9 cellular contexts compared by ENCODE assay signal in genomic region chr7:11341285-11341944, GRCh38.
DNase-seq lines count a peak whose midpoint lies in the region; ATAC-seq and TF ChIP-seq lines count a peak whose summit lies in the region.
"Had no signal": no experiment of that assay in that cellular context is flagged by ENCODE, and none has a peak within 500 bp of the region (broad histone marks: within the 10 kb centered on the region; RNA-seq: fewer than 3 reads in every experiment).

No MANE protein-coding gene starts in this region.

- no peak overlapping the region for H3K23ac ChIP-seq in IMR-90 (ENCODE audit: low read depth, low read length)

- TF ChIP-seq EP300 in esophagus muscularis mucosa (IDR thresholded peaks at IDR 0.05), result no peak

- no peaks in the 10 kb centered on the region for H3K36me3 ChIP-seq in IMR-90 (ENCODE audit: control insufficient read depth, insufficient read depth, low read length)
- H3K36me3 ChIP-seq in esophagus muscularis mucosa, result no peaks in the 10 kb centered on the region

- H4K8ac ChIP-seq in IMR-90 (ENCODE audit: low read depth in 2 of 2, low read length in 2 of 2), result no peak overlapping the region

- H3K79me1 ChIP-seq in IMR-90 (ENCODE audit: low read depth in 1 of 2, low read length in 2 of 2), result no peaks in the 10 kb centered on the region

- H3K27ac Mint-ChIP-seq in activated naive CD8-positive, alpha-beta T cell treated with anti-CD3 and anti-CD28 coated beads for 36 hours, result no peak overlapping the region
- H3K27ac Mint-ChIP-seq: dendritic cell treated with granulocyte-macrophage colony-stimulating factor and Interleukin-4, amounts not matched to agents 40 ng/mL and 50 ng/mL, for 4 days had no signal

- no peak overlapping the region for H3K4ac ChIP-seq in IMR-90 (ENCODE audit: low read depth, low read length)

- no peak overlapping the region for H3K14ac ChIP-seq in IMR-90 (replicated peaks; ENCODE audit: low read depth, low read length)

- TF ChIP-seq RAD21 in IMR-90 (IDR thresholded peaks at IDR 0.05; ENCODE audit: low read length), result 0 out of 2 replicates have a peak, but pooled peaks have one; percentile 13

- TF ChIP-seq CTCF in IMR-90 (conservative IDR thresholded peaks at IDR 0.05; ENCODE audit: low read depth, low read length) (0 out of 2 replicates have a peak, but pooled peaks have one; percentile 10), foreskin keratinocyte (conservative IDR thresholded peaks at IDR 0.05) (peak; percentile 61), esophagus muscularis mucosa (IDR thresholded peaks at IDR 0.05) (peak in 1 of 3 experiments; percentile 33)

- no peak overlapping the region for H3K18ac ChIP-seq in IMR-90 (ENCODE audit: low read depth, low read length)

- no peak overlapping the region for H2AFZ ChIP-seq in IMR-90 (replicated peaks; ENCODE audit: low read length, poor library complexity)

- no peaks in the 10 kb centered on the region for H3K9me3 Mint-ChIP-seq in activated naive CD8-positive, alpha-beta T cell treated with anti-CD3 and anti-CD28 coated beads for 36 hours
- H3K9me3 Mint-ChIP-seq: dendritic cell treated with granulocyte-macrophage colony-stimulating factor and Interleukin-4, amounts not matched to agents 40 ng/mL and 50 ng/mL, for 4 days had no signal

- no peak overlapping the region for H2BK120ac ChIP-seq in IMR-90 (ENCODE audit: low read depth, low read length)

- H2AK5ac ChIP-seq in IMR-90 (ENCODE audit: low read depth, low read length), result no peak overlapping the region

- POLR2A ChIA-PET in IMR-90 (lab: Charles Lee; ENCODE audit: unreplicated experiment), result no interaction called here

- whole genome bisulfite sequencing in IMR-90 (ENCODE audit: extremely low coverage in 2 of 2, insufficient read length in 1 of 2), 2 experiments, result no CpG with 5 or more reads among the region's 4 CpGs
- 19% methylated on average over 4 of the region's 4 CpGs for WGBS in esophagus muscularis mucosa

- H2BK15ac ChIP-seq in IMR-90 (ENCODE audit: low read depth, low read length), result no peak overlapping the region

- no peak overlapping the region for H2BK5ac ChIP-seq in IMR-90 (ENCODE audit: low read depth, low read length, poor library complexity, severe bottlenecking)

- TF ChIP-seq POLR2A in IMR-90 (IDR thresholded peaks at IDR 0.05; ENCODE audit: low read depth, low read length) (no peak), esophagus muscularis mucosa (IDR thresholded peaks at IDR 0.05; ENCODE audit: low read depth) (no peak)

- BruUV-seq in IMR-90 (replicated peaks; lab: Mats Ljungman, UMichigan), result no TSS peak

- H3K4me1 ChIP-seq in IMR-90 (ENCODE audit: control insufficient read depth, insufficient read depth, low read length) (no peaks in the 10 kb centered on the region), foreskin keratinocyte (no peaks in the 10 kb centered on the region), esophagus muscularis mucosa (peaks cover 0 to 6% (median 0%) of the 10 kb centered on the region in 4 donors)

- H3K4me2 ChIP-seq in IMR-90 (ENCODE audit: low read depth, low read length), result no peak overlapping the region

- no peak overlapping the region for H3K4me3 Mint-ChIP-seq in activated naive CD8-positive, alpha-beta T cell treated with anti-CD3 and anti-CD28 coated beads for 36 hours
- H3K4me3 Mint-ChIP-seq: dendritic cell treated with granulocyte-macrophage colony-stimulating factor and Interleukin-4, amounts not matched to agents 40 ng/mL and 50 ng/mL, for 4 days had no signal

- CTCF ChIA-PET in IMR-90 (lab: Yijun Ruan, JAX), result no interaction called here

- no peaks in the 10 kb centered on the region for H3K27me3 ChIP-seq in IMR-90 (ENCODE audit: control insufficient read depth, insufficient read depth, low read length)
- H3K27me3 ChIP-seq in foreskin keratinocyte, result no peaks in the 10 kb centered on the region
- H3K27me3 ChIP-seq in esophagus muscularis mucosa, result no peaks in the 10 kb centered on the region

- peaks cover 2% of the 10 kb centered on the region for H3K4me1 Mint-ChIP-seq in activated naive CD8-positive, alpha-beta T cell treated with anti-CD3 and anti-CD28 coated beads for 36 hours

- H4K20me1 ChIP-seq in IMR-90 (ENCODE audit: insufficient read depth, low read length), result no peaks in the 10 kb centered on the region

- no peak overlapping the region for H3K56ac ChIP-seq in IMR-90 (ENCODE audit: extremely low read depth, insufficient read depth, low read length)

- H3K27ac ChIP-seq in IMR-90 (ENCODE audit: insufficient read depth, low read length) (no peak overlapping the region), foreskin keratinocyte (no peak overlapping the region), esophagus muscularis mucosa (replicated peaks in 1 of 4) (no peak overlapping the region)

- no peak overlapping the region for H4K5ac ChIP-seq in IMR-90 (ENCODE audit: low read depth, low read length)

- H3K36me3 Mint-ChIP-seq in activated naive CD8-positive, alpha-beta T cell treated with anti-CD3 and anti-CD28 coated beads for 36 hours, result no peaks in the 10 kb centered on the region

- no peak overlapping the region for H3K9ac ChIP-seq in IMR-90 (ENCODE audit: low read depth, low read length)

- dilution Hi-C loops in IMR-90 (cut with HindIII; ENCODE audit: low sequenced_read_pairs, unreplicated experiment), result no loop called here

- DNase-seq in DMS79 treated with DMSO at 0.1 percent for 48 hours (lab: John Stamatoyannopoulos, UW), result peak; percentile 87
- DNase-seq in IMR-90, result no peak
- peak; percentile 59 for DNase-seq in OCI-M1 (lab: John Stamatoyannopoulos, UW)
- peak in 1 of 2 donors; percentile 38 for DNase-seq in foreskin keratinocyte
- DNase-seq in esophagus muscularis mucosa (ENCODE audit: extremely low spot score), result no peak
- DNase-seq in activated naive CD8-positive, alpha-beta T cell treated with anti-CD3 and anti-CD28 coated beads for 36 hours, result no peak

- peaks cover 12% of the 10 kb centered on the region for H3K27me3 Mint-ChIP-seq in activated naive CD8-positive, alpha-beta T cell treated with anti-CD3 and anti-CD28 coated beads for 36 hours

- H3K4me3 ChIP-seq in IMR-90 (ENCODE audit: insufficient read depth, low read depth, low read length) (no peak overlapping the region), esophagus muscularis mucosa (no peak overlapping the region)

- H4K91ac ChIP-seq in IMR-90 (ENCODE audit: insufficient read depth, low read depth, low read length), result no peak overlapping the region

- intact Hi-C loops in IMR-90 (cut with micrococcal nuclease), result loop anchor here (5.0 kb wide), 1 partner anchor 454 kb away; no protein-coding TSS in a partner anchor
- intact Hi-C loops in esophagus muscularis mucosa (cut with DNase I), result no loop called here

- ATAC-seq in IMR-90 (ENCODE audit: low read depth) (no peak), foreskin keratinocyte (no peak), GM19452 (IDR thresholded peaks at IDR 0.05; ENCODE audit: unreplicated experiment) (no peak), GM19023 (IDR thresholded peaks at IDR 0.05; ENCODE audit: unreplicated experiment) (no peak)

- H3K9me1 ChIP-seq in IMR-90 (ENCODE audit: insufficient read depth, low read length), result no peaks in the 10 kb centered on the region

- in situ Hi-C loops in IMR-90 (cut with MboI; ENCODE audit: low sequenced_read_pairs), result no loop called here

- H3K9me3 ChIP-seq in IMR-90 (ENCODE audit: control insufficient read depth, insufficient read depth, low read length), result no peaks in the 10 kb centered on the region
- H3K9me3 ChIP-seq in esophagus muscularis mucosa, result no peaks in the 10 kb centered on the region

- no peak overlapping the region for H2BK20ac ChIP-seq in IMR-90 (ENCODE audit: low read depth, low read length)

- H2AK9ac ChIP-seq in IMR-90 (replicated peaks; ENCODE audit: low read depth, low read length, poor library complexity), result no peak overlapping the region

TF ChIP-seq in IMR-90, 13 proteins besides CTCF, POLR2A, EP300 and RAD21:
- TF ChIP-seq SMC3 (IDR thresholded peaks at IDR 0.05; ENCODE audit: low read depth, low read length) (no peak), CHD1 (IDR thresholded peaks at IDR 0.05; ENCODE audit: low read depth, low read length) (no peak), RFX5 (IDR thresholded peaks at IDR 0.05; ENCODE audit: low read depth, low read length) (no peak), CEBPB (IDR thresholded peaks at IDR 0.05; ENCODE audit: low read depth, low read length) (no peak), MAFK (IDR thresholded peaks at IDR 0.05; ENCODE audit: low read depth, low read length) (no peak), FOS (IDR thresholded peaks at IDR 0.05; ENCODE audit: low read depth, low read length) (no peak), USF2 (IDR thresholded peaks at IDR 0.05; ENCODE audit: low read depth, low read length) (no peak), BHLHE40 (IDR thresholded peaks at IDR 0.05; ENCODE audit: low read depth, low read length) (no peak), RCOR1 (IDR thresholded peaks at IDR 0.05; ENCODE audit: insufficient replicate concordance, low read length) (no peak), MXI1 (IDR thresholded peaks at IDR 0.05; ENCODE audit: borderline replicate concordance, low read depth, low read length) (no peak), MAZ (IDR thresholded peaks at IDR 0.05; ENCODE audit: borderline replicate concordance, low read depth, low read length) (no peak), NFE2L2 (IDR thresholded peaks at IDR 0.05; ENCODE audit: low read depth, low read length) (no peak)
- TF ChIP-seq, protein P1, sequence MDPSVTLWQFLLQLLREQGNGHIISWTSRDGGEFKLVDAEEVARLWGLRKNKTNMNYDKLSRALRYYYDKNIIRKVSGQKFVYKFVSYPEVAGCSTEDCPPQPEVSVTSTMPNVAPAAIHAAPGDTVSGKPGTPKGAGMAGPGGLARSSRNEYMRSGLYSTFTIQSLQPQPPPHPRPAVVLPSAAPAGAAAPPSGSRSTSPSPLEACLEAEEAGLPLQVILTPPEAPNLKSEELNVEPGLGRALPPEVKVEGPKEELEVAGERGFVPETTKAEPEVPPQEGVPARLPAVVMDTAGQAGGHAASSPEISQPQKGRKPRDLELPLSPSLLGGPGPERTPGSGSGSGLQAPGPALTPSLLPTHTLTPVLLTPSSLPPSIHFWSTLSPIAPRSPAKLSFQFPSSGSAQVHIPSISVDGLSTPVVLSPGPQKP (IDR thresholded peaks at IDR 0.05; ENCODE audit: borderline replicate concordance, low read depth, low read length), result no peak

Comparison
In these comparisons a context has a peak if more than half of its experiments do, and no peak if none do; other contexts are left out.
1. DNase-seq: peak in DMS79 treated with DMSO at 0.1 percent for 48 hours (single experiment) and OCI-M1 (single experiment); none in IMR-90 (single experiment), esophagus muscularis mucosa (single experiment) and activated naive CD8-positive, alpha-beta T cell treated with anti-CD3 and anti-CD28 coated beads for 36 hours (single experiment).